8 cellular contexts compared by ENCODE assay signal in the genomic region with DNA sequence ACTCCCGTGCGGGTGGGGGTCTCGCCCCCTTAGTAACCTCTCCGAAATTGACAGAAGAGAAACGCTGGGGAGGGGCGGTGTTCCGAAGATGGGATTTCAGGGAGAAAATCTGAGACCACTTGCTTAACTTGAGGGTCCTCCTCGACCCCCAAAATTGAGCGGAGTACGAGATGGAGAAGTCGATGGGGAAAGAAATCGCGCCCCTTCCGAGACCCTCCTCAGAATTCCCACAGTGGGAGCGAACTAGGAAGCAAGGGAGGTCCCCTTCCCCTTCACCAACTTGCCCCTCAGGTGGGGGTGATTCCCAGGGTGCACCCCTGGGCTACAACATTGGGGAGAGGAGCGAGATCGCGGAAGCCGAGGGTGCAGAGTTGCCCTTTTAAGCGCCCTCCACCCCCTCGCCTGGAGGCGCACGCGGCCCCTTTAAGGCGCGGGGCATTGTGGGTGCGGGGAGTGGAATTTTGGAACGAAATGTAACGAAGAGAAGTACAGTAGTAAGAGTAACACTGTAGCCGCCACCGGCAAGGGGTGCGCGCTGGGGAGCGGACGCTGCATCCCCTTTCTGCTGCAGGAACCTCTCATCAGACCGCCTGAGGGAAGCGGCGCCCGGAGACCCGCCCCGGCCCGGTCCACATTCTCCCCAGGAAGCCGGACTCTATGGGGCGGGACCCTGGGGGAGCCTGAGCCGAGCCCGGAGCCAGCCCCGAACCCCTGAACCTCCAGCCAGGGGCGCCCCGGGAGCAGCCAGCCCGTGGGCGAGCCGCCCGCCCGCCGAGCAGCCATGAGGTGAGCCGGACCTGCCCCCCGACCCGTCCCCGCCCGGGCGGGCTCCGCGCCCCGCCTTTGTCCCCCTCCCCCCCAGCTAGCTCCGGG. TPM values are rescaled to one million over a fixed set of nuclear protein-coding genes. Genes with fewer than 3 reads are reported as not detected.
DNase-seq lines count a peak whose midpoint lies in the region; ATAC-seq and TF ChIP-seq lines count a peak whose summit lies in the region.

A gene (plus strand): TSS at position 489 of the 873 bp plus-strand sequence. CDS start 293 bp downstream, at position 782.

- H3K36me3 ChIP-seq in BE2C (no peaks in the 10 kb centered on the region; the same call in 1 of the 2 replicates), duodenal mucosa (ENCODE audit: control insufficient read depth in 1 of 2, insufficient read depth in 2 of 2, low read length in 2 of 2) (no peaks in the 10 kb centered on the region), lower lobe of right lung (peaks cover 6% of the 10 kb centered on the region)

- H3K9ac ChIP-seq in duodenal mucosa (ENCODE audit: low read depth in 1 of 2, low read length in 2 of 2), result peak within 1 kb of the TSS; percentile 98 to 100

- H3K27ac ChIP-seq in duodenal mucosa (ENCODE audit: low read depth, low read length) (peak within 1 kb of the TSS; percentile 96), lower lobe of right lung (peak within 1 kb of the TSS; percentile 91)

- DNase-seq in BE2C, result peak; percentile 87
- DNase-seq in NCI-H82 treated with DMSO at 0.1 percent for 48 hours (lab: John Stamatoyannopoulos, UW; ENCODE audit: unreplicated experiment), result peak; percentile 59
- DNase-seq in activated CD4-positive, alpha-beta T cell treated with anti-CD3 and anti-CD28 coated beads, Interleukin-2, amount 50 U/mL, for 48 hours, result peak; percentile 90 to 92
- peak; percentile 93 for DNase-seq in lower lobe of right lung
- DNase-seq in stimulated activated CD4-positive, alpha-beta T cell treated with anti-CD3 and anti-CD28 coated beads, TNF-alpha, amount 100 ng/mL, for 1 hour (ENCODE audit: low read depth in 3 of 3, low spot score in 1 of 3), result peak; percentile 78 to 83 (median 80)

- H3K4me1 ChIP-seq in BE2C (peaks cover 3% of the 10 kb centered on the region; the same call in 1 of the 2 replicates), duodenal mucosa (ENCODE audit: control insufficient read depth in 1 of 2, insufficient read depth in 2 of 2, low read length in 2 of 2) (peaks cover 12 to 26% of the 10 kb centered on the region in 2 donors), lower lobe of right lung (peaks cover 18% of the 10 kb centered on the region)

- no peaks in the 10 kb centered on the region for H3K27me3 ChIP-seq in BE2C
- no peaks in the 10 kb centered on the region for H3K27me3 ChIP-seq in duodenal mucosa (ENCODE audit: control insufficient read depth in 1 of 2, insufficient read depth in 2 of 2, low read length in 2 of 2)
- no peaks in the 10 kb centered on the region for H3K27me3 ChIP-seq in lower lobe of right lung (ENCODE audit: low read depth)

- H3K9me3 ChIP-seq in BE2C, result no peaks in the 10 kb centered on the region
- H3K9me3 ChIP-seq in duodenal mucosa (ENCODE audit: control insufficient read depth in 1 of 2, low read length in 2 of 2), result no peaks in the 10 kb centered on the region
- no peaks in the 10 kb centered on the region for H3K9me3 ChIP-seq in lower lobe of right lung

- intact Hi-C loops in lower lobe of right lung (cut with DNase I), result no loop called here

- peak within 1 kb of the TSS; percentile 94 for H3K4me3 ChIP-seq in BE2C (ENCODE audit: low read depth, low read length)
- peak within 1 kb of the TSS; percentile 95 to 98 for H3K4me3 ChIP-seq in duodenal mucosa (ENCODE audit: low read depth in 1 of 2, low read length in 2 of 2)
- peak within 1 kb of the TSS; percentile 100 for H3K4me3 ChIP-seq in lower lobe of right lung

- ATAC-seq in GM19043 (IDR thresholded peaks at IDR 0.05; ENCODE audit: low read depth, unreplicated experiment) (peak; percentile 33), HG03378 (IDR thresholded peaks at IDR 0.05; ENCODE audit: unreplicated experiment) (peak; percentile 47), lower lobe of right lung (peak; percentile 89 to 91)

- TF ChIP-seq CTCF in BE2C (IDR thresholded peaks at IDR 0.05; ENCODE audit: low read depth, low read length) (no peak), lower lobe of right lung (IDR thresholded peaks at IDR 0.05) (no peak)

RNA-seq across cellular contexts. Expression of the gene that starts here (rescaled TPM):
- 177 TPM for polyA plus RNA-seq in BE2C (2012; ENCODE audit: insufficient read depth, insufficient read length, low read depth)
- 190 TPM for total RNA-seq in lower lobe of right lung

Comparison
In these comparisons a context has a peak if more than half of its experiments do, and no peak if none do; other contexts are left out.
1. Peak in every context shown above with its lines: DNase-seq, ATAC-seq, H3K4me3 ChIP-seq and H3K27ac ChIP-seq.
2. ATAC-seq: peak in every context shown above with its lines; median percentile 90 in lower lobe of right lung; 47 in HG03378; 33 in GM19043.